ENCODE assay signal across 18 cellular contexts in the genomic region with DNA sequence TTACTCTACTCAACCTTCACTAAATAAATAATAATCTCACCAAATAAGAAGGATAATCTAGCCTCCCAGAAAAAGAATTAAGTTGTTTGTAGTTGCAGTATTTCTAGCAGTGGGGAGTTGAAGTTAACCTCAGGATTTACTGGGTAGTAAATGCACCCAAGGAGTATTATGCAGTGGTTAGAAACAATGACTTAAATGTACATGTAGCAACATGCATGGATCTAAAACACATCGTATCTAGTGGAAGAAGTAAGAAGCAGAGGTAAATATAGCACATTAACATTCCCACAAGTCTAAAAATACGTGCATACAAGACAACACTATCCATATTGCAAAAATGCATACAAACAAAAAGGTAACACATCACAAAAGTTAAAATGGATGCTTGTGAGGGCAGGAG. TPM values are rescaled to one million over a fixed set of nuclear protein-coding genes. Genes with fewer than 3 reads are reported as not detected.
DNase-seq lines count a peak whose midpoint lies in the region; ATAC-seq and TF ChIP-seq lines count a peak whose summit lies in the region.
"Had no signal": no experiment of that assay in that cellular context is flagged by ENCODE, and none has a peak within 500 bp of the region (broad histone marks: within the 10 kb centered on the region; RNA-seq: fewer than 3 reads in every experiment).

No MANE protein-coding gene starts in this region.

- CTCF ChIA-PET in mammary epithelial cell (lab: Charles Lee; ENCODE audit: low non-redundant PET) = no interaction called here

- H3K4me2 ChIP-seq in mammary epithelial cell (ENCODE audit: insufficient read depth, low read depth, low read length) = no peak overlapping the region
- H3K4me2 ChIP-seq: A549; BLaER1 treated with 17β-estradiol and CSF1 and Interleukin-3, amounts not matched to agents 10 nM and 100 nM had no signal

- H3K79me2 ChIP-seq in mammary epithelial cell (ENCODE audit: insufficient read depth, low read length) = no peaks in the 10 kb centered on the region

- peak; percentile 22 for DNase-seq in mammary epithelial cell
- no peak for DNase-seq in breast epithelium (ENCODE audit: low spot score in 2 of 2)
- peak; percentile 48 for DNase-seq in epithelial cell of esophagus (ENCODE audit: low read depth)
- DNase-seq in foreskin keratinocyte = peak in 1 of 2 donors; percentile 69
- DNase-seq in suprapubic skin (ENCODE audit: low spot score in 2 of 2) = no peak
- DNase-seq in stimulated activated CD4-positive, alpha-beta T cell treated with anti-CD3 and anti-CD28 coated beads, Interleukin-4, amount 100 ng/mL, for 1 hour = no peak
- DNase-seq in activated CD8-positive, alpha-beta memory T cell treated with anti-CD3 and anti-CD28 coated beads for 24 hours = no peak
- DNase-seq: AML-193; Caco-2; Calu3; CD4-positive, alpha-beta T cell; CD8-positive, alpha-beta T cell; GF-D8 had no signal

- H3K27me3 ChIP-seq in mammary epithelial cell (ENCODE audit: insufficient read depth, low read length) (no peaks in the 10 kb centered on the region), breast epithelium (no peaks in the 10 kb centered on the region), foreskin keratinocyte (no peaks in the 10 kb centered on the region), suprapubic skin (peaks cover 3% of the 10 kb centered on the region)
- H3K27me3 ChIP-seq: BLaER1 treated with 17β-estradiol and CSF1 and Interleukin-3, amounts not matched to agents 10 nM and 100 nM had no signal

- H3K9ac ChIP-seq in mammary epithelial cell (ENCODE audit: insufficient read depth, low read length) = no peak overlapping the region
- H3K9ac ChIP-seq: BLaER1 treated with 17β-estradiol and CSF1 and Interleukin-3, amounts not matched to agents 10 nM and 100 nM had no signal

- H3K4me3 ChIP-seq in mammary epithelial cell (replicated peaks in 1 of 3; ENCODE audit: insufficient read depth in 1 of 3, low read depth in 2 of 3, low read length in 3 of 3) (no peak overlapping the region), breast epithelium (no peak overlapping the region), epithelial cell of esophagus (ENCODE audit: low read length) (no peak overlapping the region), suprapubic skin (no peak overlapping the region)
- H3K4me3 ChIP-seq: A549; BLaER1 treated with 17β-estradiol and CSF1 and Interleukin-3, amounts not matched to agents 10 nM and 100 nM had no signal

- TF ChIP-seq POLR2A in breast epithelium (IDR thresholded peaks at IDR 0.05) (no peak), suprapubic skin (IDR thresholded peaks at IDR 0.05) (no peak)

- H3K36me3 ChIP-seq in mammary epithelial cell (ENCODE audit: insufficient read depth, low read length) = no peaks in the 10 kb centered on the region
- no peaks in the 10 kb centered on the region for H3K36me3 ChIP-seq in breast epithelium
- no peaks in the 10 kb centered on the region for H3K36me3 ChIP-seq in suprapubic skin
- H3K36me3 ChIP-seq: BLaER1 treated with 17β-estradiol and CSF1 and Interleukin-3, amounts not matched to agents 10 nM and 100 nM had no signal

- no peaks in the 10 kb centered on the region for H4K20me1 ChIP-seq in mammary epithelial cell (ENCODE audit: insufficient read depth, low read length)
- H4K20me1 ChIP-seq: BLaER1 treated with 17β-estradiol and CSF1 and Interleukin-3, amounts not matched to agents 10 nM and 100 nM had no signal

- H3K27ac ChIP-seq in mammary epithelial cell (ENCODE audit: insufficient read depth, low read depth, low read length) (no peak overlapping the region), breast epithelium (no peak overlapping the region), foreskin keratinocyte (no peak overlapping the region), suprapubic skin (no peak overlapping the region)
- H3K27ac ChIP-seq: 22Rv1; A549; BLaER1 treated with 17β-estradiol and CSF1 and Interleukin-3, amounts not matched to agents 10 nM and 100 nM; C4-2B had no signal

- BruUV-seq in mammary epithelial cell (replicated peaks; lab: Mats Ljungman, UMichigan) = no TSS peak

- H2AFZ ChIP-seq in mammary epithelial cell (ENCODE audit: low read depth, low read length) = no peak overlapping the region

- H3K9me3 ChIP-seq in mammary epithelial cell (replicated peaks; ENCODE audit: insufficient read depth, low read length) (no peaks in the 10 kb centered on the region), breast epithelium (no peaks in the 10 kb centered on the region), suprapubic skin (no peaks in the 10 kb centered on the region)
- H3K9me3 ChIP-seq: A549 had no signal

- TF ChIP-seq EP300 in suprapubic skin (IDR thresholded peaks at IDR 0.05) = no peak

- peak; percentile 31 for ATAC-seq in foreskin keratinocyte
- ATAC-seq: A549; CD8-positive, alpha-beta T cell had no signal

- dilution Hi-C loops in mammary epithelial cell (cut with HindIII; ENCODE audit: low sequenced_read_pairs) = no loop called here

- peaks cover 7% of the 10 kb centered on the region for H3K4me1 ChIP-seq in mammary epithelial cell (ENCODE audit: insufficient read depth, low read length)
- H3K4me1 ChIP-seq in breast epithelium = no peaks in the 10 kb centered on the region
- peaks cover 30% of the 10 kb centered on the region for H3K4me1 ChIP-seq in foreskin keratinocyte
- peaks cover 14% of the 10 kb centered on the region for H3K4me1 ChIP-seq in suprapubic skin
- H3K4me1 ChIP-seq: A549; BLaER1 treated with 17β-estradiol and CSF1 and Interleukin-3, amounts not matched to agents 10 nM and 100 nM; Caco-2 had no signal

- 70% methylated on average over 2 of the region's 2 CpGs for WGBS in mammary epithelial cell (ENCODE audit: low coverage, missing lambda C conversion rate)
- WGBS in suprapubic skin = 52% methylated on average over 2 of the region's 2 CpGs

- intact Hi-C loops in mammary epithelial cell (cut with micrococcal nuclease) (no loop called here), breast epithelium (cut with DNase I; ENCODE audit: low total_unique reads) (no loop called here)

- TF ChIP-seq CTCF in mammary epithelial cell (conservative IDR thresholded peaks at IDR 0.05 in 1 of 2, IDR thresholded peaks at IDR 0.05 in 1 of 2; ENCODE audit: extremely low read depth in 1 of 2, insufficient read depth in 1 of 2, low read depth in 1 of 2, low read length in 2 of 2) = no peak
- TF ChIP-seq CTCF in breast epithelium (IDR thresholded peaks at IDR 0.05) = no peak
- TF ChIP-seq CTCF in epithelial cell of esophagus (IDR thresholded peaks at IDR 0.05; ENCODE audit: insufficient read depth, low read depth, low read length, missing control alignments) = no peak
- TF ChIP-seq CTCF in foreskin keratinocyte (conservative IDR thresholded peaks at IDR 0.05) = no peak
- TF ChIP-seq CTCF in suprapubic skin (IDR thresholded peaks at IDR 0.05) = no peak

- in situ Hi-C loops in mammary epithelial cell (cut with MboI; ENCODE audit: low sequenced_read_pairs in 2 of 2) = no loop called here

RNA-seq across cellular contexts. Expression of a gene that starts 44.2 kb away (rescaled TPM):
- 10 to 100 TPM; 30.0 to 43.2 TPM for total RNA-seq in mammary epithelial cell
- 28.4 TPM for polyA plus RNA-seq in mammary epithelial cell
- 45.7 TPM for polyA minus RNA-seq in mammary epithelial cell
- total RNA-seq in breast epithelium = 10 to 100 TPM; 19.5 to 62.8 (median 43.6) TPM
- 27.4 and 27.6 TPM in 2 replicates for total RNA-seq in foreskin keratinocyte
- 4.4 and 5.3 TPM in 2 replicates for polyA plus RNA-seq in foreskin keratinocyte
- 10 to 100 TPM; 38.0 to 61.7 (median 55.9) TPM for total RNA-seq in suprapubic skin
- total RNA-seq: B cell; CD8-positive, alpha-beta T cell had no signal

Comparison
In these comparisons a context has a peak if more than half of its experiments do, and no peak if none do; other contexts are left out.
1. DNase-seq: peak in mammary epithelial cell (single experiment) and epithelial cell of esophagus (single experiment); none in breast epithelium (0 of 2), suprapubic skin (0 of 2), stimulated activated CD4-positive, alpha-beta T cell treated with anti-CD3 and anti-CD28 coated beads, Interleukin-4, amount 100 ng/mL, for 1 hour (single experiment) and activated CD8-positive, alpha-beta memory T cell treated with anti-CD3 and anti-CD28 coated beads for 24 hours (single experiment).